In genomic region chr2:29074401-29074800, GRCh38 we compare ENCODE assay signal across 28 cellular contexts. TPM values are rescaled to one million over a fixed set of nuclear protein-coding genes. Genes with fewer than 3 reads are reported as not detected.
DNase-seq lines count a peak whose midpoint lies in the region; ATAC-seq, FAIRE-seq and TF ChIP-seq lines count a peak whose summit lies in the region.
"Had no signal": no experiment of that assay in that cellular context is flagged by ENCODE, and none has a peak within 500 bp of the region (broad histone marks: within the 10 kb centered on the region; RNA-seq: fewer than 3 reads in every experiment).

Gene PCARE (minus strand): TSS chr2:29074523. CDS start chr2:29074261, 262 bp downstream.

- DNase-seq in D721Med (ENCODE audit: insufficient read length, low spot score) (peak; percentile 66), left cardiac atrium (no peak), osteocyte (ENCODE audit: extremely low spot score, unreplicated experiment) (peak; percentile 64), aorta (no peak), RWPE1 (ENCODE audit: low spot score) (no peak), SK-N-DZ (ENCODE audit: low spot score) (no peak), HAP-1 (ENCODE audit: low spot score in 2 of 2) (no peak)
- DNase-seq: ACHN; activated CD4-positive, alpha-beta memory T cell treated with anti-CD3 and anti-CD28 coated beads, Interleukin-2, amount 10 ng/mL, durations not matched to agents 7 days and 5 days; activated naive CD4-positive, alpha-beta T cell treated with anti-CD3 and anti-CD28 coated beads for 36 hours; activated T-cell treated with anti-CD3 and anti-CD28 coated beads, Interleukin-2, amount 50 U/mL, for 24 hours; amniotic stem cell; Calu3; GM23248; hypothalamus; NCI-H1105; NCI-H2029 treated with DMSO at 0.1 percent for 48 hours; NCI-H526 treated with DMSO at 0.1 percent for 48 hours; occipital lobe; right lobe of liver; stimulated activated CD8-positive, alpha-beta memory T cell treated with anti-CD3 and anti-CD28 coated beads, Interleukin-4, amount 100 ng/mL, for 48 hours; T1000 had no signal

- no peak within 1 kb of the TSS for H3K4me3 ChIP-seq in aorta (ENCODE audit: low read length in 2 of 2)
- no peak within 1 kb of the TSS for H3K4me3 ChIP-seq in HAP-1
- H3K4me3 ChIP-seq: GM23248, lung, right lobe of liver had no signal

- POLR2A ChIA-PET in RWPE1 (lab: Yijun Ruan, JAX; ENCODE audit: low non-redundant PET): no interaction called here

- in situ Hi-C loops in HAP-1 (cut with MboI; ENCODE audit: low sequenced_read_pairs): no loop called here

- no peak within 1 kb of the TSS for H3K27ac Mint-ChIP-seq in osteocyte (ENCODE audit: unreplicated experiment)
- H3K27ac Mint-ChIP-seq: activated CD4-positive, alpha-beta memory T cell treated with anti-CD3 and anti-CD28 coated beads, Interleukin-2, amount 10 ng/mL, durations not matched to agents 7 days and 5 days; activated naive CD4-positive, alpha-beta T cell treated with anti-CD3 and anti-CD28 coated beads for 36 hours; activated T-cell treated with anti-CD3 and anti-CD28 coated beads, Interleukin-2, amount 50 U/mL, for 24 hours had no signal

- no peak within 1 kb of the TSS for H3K4me3 Mint-ChIP-seq in osteocyte (ENCODE audit: unreplicated experiment)
- H3K4me3 Mint-ChIP-seq: activated CD4-positive, alpha-beta memory T cell treated with anti-CD3 and anti-CD28 coated beads, Interleukin-2, amount 10 ng/mL, durations not matched to agents 7 days and 5 days; activated naive CD4-positive, alpha-beta T cell treated with anti-CD3 and anti-CD28 coated beads for 36 hours; activated T-cell treated with anti-CD3 and anti-CD28 coated beads, Interleukin-2, amount 50 U/mL, for 24 hours; central memory CD8-positive, alpha-beta T cell had no signal

- H3K27me3 ChIP-seq in aorta (ENCODE audit: control insufficient read depth in 1 of 2, insufficient read depth in 2 of 2, low read length in 1 of 2) (no peaks in the 10 kb centered on the region), HAP-1 (ENCODE audit: low read depth) (no peaks in the 10 kb centered on the region)
- H3K27me3 ChIP-seq: right lobe of liver had no signal

- peak; percentile 98 for FAIRE-seq in D721Med (lab: Jason Lieb, UNC)

- no peak for TF ChIP-seq CTCF in D721Med (IDR thresholded peaks at IDR 0.05; ENCODE audit: insufficient read depth, missing control alignments)
- no peak for TF ChIP-seq CTCF in osteocyte (IDR thresholded peaks at IDR 0.05)
- TF ChIP-seq CTCF in RWPE1 (conservative IDR thresholded peaks at IDR 0.05; ENCODE audit: low read depth): no peak

- H3K9me3 ChIP-seq in aorta (ENCODE audit: control insufficient read depth, low read length) (peaks cover 6% of the 10 kb centered on the region), HAP-1 (no peaks in the 10 kb centered on the region)
- H3K9me3 ChIP-seq: right lobe of liver had no signal

- no peaks in the 10 kb centered on the region for H3K36me3 Mint-ChIP-seq in osteocyte (ENCODE audit: unreplicated experiment)

- peak; percentile 65 to 66 for ATAC-seq in left cardiac atrium
- ATAC-seq in aorta (ENCODE audit: low FRiP score): no peak
- ATAC-seq: right lobe of liver had no signal

- no peaks in the 10 kb centered on the region for H3K4me1 Mint-ChIP-seq in osteocyte (ENCODE audit: unreplicated experiment)
- H3K4me1 Mint-ChIP-seq: activated CD4-positive, alpha-beta memory T cell treated with anti-CD3 and anti-CD28 coated beads, Interleukin-2, amount 10 ng/mL, durations not matched to agents 7 days and 5 days; central memory CD8-positive, alpha-beta T cell had no signal

- peaks cover 10% of the 10 kb centered on the region for H3K27me3 Mint-ChIP-seq in osteocyte (ENCODE audit: unreplicated experiment)
- H3K27me3 Mint-ChIP-seq: activated CD4-positive, alpha-beta memory T cell treated with anti-CD3 and anti-CD28 coated beads, Interleukin-2, amount 10 ng/mL, durations not matched to agents 7 days and 5 days; activated T-cell treated with anti-CD3 and anti-CD28 coated beads, Interleukin-2, amount 50 U/mL, for 24 hours; central memory CD8-positive, alpha-beta T cell had no signal

- H3K4me1 ChIP-seq in aorta (ENCODE audit: control insufficient read depth in 1 of 2, insufficient read depth in 2 of 2, low read length in 2 of 2) (no peaks in the 10 kb centered on the region), HAP-1 (no peaks in the 10 kb centered on the region)
- H3K4me1 ChIP-seq: right lobe of liver had no signal

- no peaks in the 10 kb centered on the region for H3K36me3 ChIP-seq in aorta (ENCODE audit: control insufficient read depth in 1 of 2, insufficient read depth in 2 of 2, low read length in 1 of 2)
- no peaks in the 10 kb centered on the region for H3K36me3 ChIP-seq in HAP-1 (replicated peaks)
- H3K36me3 ChIP-seq: right lobe of liver had no signal

- CTCF ChIA-PET in RWPE1 (lab: Yijun Ruan, JAX): no interaction called here

- intact Hi-C loops in left cardiac atrium (cut with DNase I): no loop called here
- intact Hi-C loops in aorta (cut with DNase I): no loop called here

- H3K27ac ChIP-seq in angular gyrus (ENCODE audit: low read depth, low read length): peak within 1 kb of the TSS; percentile 94
- H3K27ac ChIP-seq in aorta (ENCODE audit: low read depth in 1 of 2, low read length in 2 of 2): no peak within 1 kb of the TSS
- no peak within 1 kb of the TSS for H3K27ac ChIP-seq in RWPE1
- H3K27ac ChIP-seq: C4-2B, epithelial cell of prostate, GM23248, right lobe of liver had no signal

- WGBS in aorta, 2 donors: 83 to 86% methylated on average over 8 of the region's 8 CpGs

- H3K9me3 Mint-ChIP-seq in osteocyte (ENCODE audit: unreplicated experiment): peaks cover 5% of the 10 kb centered on the region
- H3K9me3 Mint-ChIP-seq: activated CD4-positive, alpha-beta memory T cell treated with anti-CD3 and anti-CD28 coated beads, Interleukin-2, amount 10 ng/mL, durations not matched to agents 7 days and 5 days; activated T-cell treated with anti-CD3 and anti-CD28 coated beads, Interleukin-2, amount 50 U/mL, for 24 hours; central memory CD8-positive, alpha-beta T cell had no signal

RNA-seq across cellular contexts. Expression of gene PCARE, which starts in this region (rescaled TPM):
- total RNA-seq in left cardiac atrium (1 to 10 TPM in 1 of 2 donors, under 1 TPM in 1; 0.58 to 1.0 TPM), osteocyte (not detected in 2 replicates), aorta (not detected)
- polyA plus RNA-seq in aorta: under 1 TPM in 1 of 2 donors, not detected in 1; 0.13 TPM
- not detected in 2 replicates for polyA plus RNA-seq in SK-N-DZ (2014; cell fraction: cytosol; rRNA removed)
- polyA plus RNA-seq in SK-N-DZ (2014; cell fraction: nucleus; rRNA removed): not detected in 2 replicates
- total RNA-seq: activated CD4-positive, alpha-beta memory T cell treated with anti-CD3 and anti-CD28 coated beads, Interleukin-2, amount 10 ng/mL, durations not matched to agents 7 days and 5 days; activated naive CD4-positive, alpha-beta T cell treated with anti-CD3 and anti-CD28 coated beads for 36 hours; Calu3; fibroblast of villous mesenchyme; GM23248; right lobe of liver had no signal
- polyA plus RNA-seq: GM23248 had no signal

Comparison
In these comparisons a context has a peak if more than half of its experiments do, and no peak if none do; other contexts are left out.
1. Peak in DNase-seq in osteocyte; RNA of the gene not detected or under 1 TPM.